In genomic region chr4:153267915-153268694, GRCh38 we compare ENCODE assay signal across 23 cellular contexts.
A peak's percentile ranks its signal among the peaks of the same experiment; 100 is the strongest.
DNase-seq lines count a peak whose midpoint lies in the region; ATAC-seq and TF ChIP-seq lines count a peak whose summit lies in the region.
"Had no signal": no experiment of that assay in that cellular context is flagged by ENCODE, and none has a peak within 500 bp of the region (broad histone marks: within the 10 kb centered on the region; RNA-seq: fewer than 3 reads in every experiment).

No MANE protein-coding gene starts in this region.

- intact Hi-C loops in left lung (cut with DNase I): no loop called here
- intact Hi-C loops in transverse colon (cut with DNase I; ENCODE audit: low total_unique reads): no loop called here
- intact Hi-C loops in lower leg skin (cut with DNase I; ENCODE audit: low total_unique reads): no loop called here

- TF ChIP-seq CTCF in Loucy (conservative IDR thresholded peaks at IDR 0.05; ENCODE audit: low read length) (no peak), brain (conservative IDR thresholded peaks at IDR 0.05) (no peak), left lung (IDR thresholded peaks at IDR 0.05) (no peak), transverse colon (IDR thresholded peaks at IDR 0.05) (no peak), lower leg skin (IDR thresholded peaks at IDR 0.05) (no peak)

- WGBS in transverse colon (ENCODE audit: low coverage in 1 of 2), 2 donors: 51 to 56% methylated on average over 7 to 11 of the region's 11 CpGs
- 70% methylated on average over 11 of the region's 11 CpGs for whole genome bisulfite sequencing in lower leg skin, 2 donors

- H3K36me3 ChIP-seq in Loucy (ENCODE audit: insufficient read depth, low read length) (no peaks in the 10 kb centered on the region), left lung (no peaks in the 10 kb centered on the region), transverse colon (no peaks in the 10 kb centered on the region)
- H3K36me3 ChIP-seq: pancreas, Peyer's patch, SJSA1, upper lobe of left lung had no signal

- peaks cover 85% of the 10 kb centered on the region for H3K4me1 Mint-ChIP-seq in brain

- no peak for TF ChIP-seq EP300 in transverse colon (IDR thresholded peaks at IDR 0.05; ENCODE audit: low read depth)

- no peaks in the 10 kb centered on the region for H4K20me1 ChIP-seq in Loucy (ENCODE audit: insufficient read depth, low read length, poor library complexity, severe bottlenecking)

- H3K27me3 Mint-ChIP-seq in brain: no peaks in the 10 kb centered on the region

- TF ChIP-seq POLR2A in transverse colon (IDR thresholded peaks at IDR 0.05): no peak
- TF ChIP-seq POLR2A in lower leg skin (IDR thresholded peaks at IDR 0.05): no peak

- DNase-seq in left lung: no peak
- peak; percentile 46 for DNase-seq in transverse colon
- DNase-seq in NCI-H82 treated with DMSO at 0.1 percent for 48 hours (lab: John Stamatoyannopoulos, UW; ENCODE audit: unreplicated experiment): no peak
- DNase-seq in lower leg skin (ENCODE audit: low spot score in 2 of 2): no peak
- no peak for DNase-seq in HT-29 (ENCODE audit: low spot score)
- DNase-seq: activated CD4-positive, alpha-beta T cell treated with anti-CD3 and anti-CD28 coated beads for 1 hour; activated effector memory CD4-positive, alpha-beta T cell treated with Interleukin-2 at 50 U/mL for 16 hours; BE2C; glutamatergic neuron; HCEC 1CT; naive thymus-derived CD8-positive, alpha-beta T cell; NCI-H1436 treated with DMSO at 0.1 percent for 48 hours; NCI-H82; pancreas; Peyer's patch; stimulated activated CD4-positive, alpha-beta T cell treated with anti-CD3 and anti-CD28 coated beads, Interleukin-1b, Interleukin-23, amount 100 ng/mL, for 48 hours; stimulated activated naive CD4-positive, alpha-beta T cell; T-helper 9 cell; upper lobe of left lung had no signal

- peak; percentile 45 for ATAC-seq in left lung
- ATAC-seq: HepG2; naive thymus-derived CD8-positive, alpha-beta T cell had no signal

- no peak overlapping the region for H3K4me3 ChIP-seq in Loucy (ENCODE audit: low read length, poor library complexity, severe bottlenecking)
- no peak overlapping the region for H3K4me3 ChIP-seq in left lung
- peak overlapping the region in 1 of 4 donors; percentile 12 for H3K4me3 ChIP-seq in transverse colon
- no peak overlapping the region for H3K4me3 ChIP-seq in lower leg skin (ENCODE audit: low read depth, poor library complexity, severe bottlenecking)
- H3K4me3 ChIP-seq: pancreas, Peyer's patch, SJSA1 had no signal

- H3K4me1 ChIP-seq in Loucy (ENCODE audit: insufficient read depth, low read length, poor library complexity, severe bottlenecking) (peaks cover 7% of the 10 kb centered on the region), left lung (peaks cover 0 to 9% of the 10 kb centered on the region in 2 donors), transverse colon (peaks cover 13 to 43% (median 24%) of the 10 kb centered on the region in 4 donors)
- H3K4me1 ChIP-seq: BE2C had no signal

- peak overlapping the region in 4 of 5 experiments; percentile 37 to 92 (median 80) for H3K27ac Mint-ChIP-seq in brain

- H3K79me2 ChIP-seq in Loucy (ENCODE audit: insufficient read depth, low read length): no peaks in the 10 kb centered on the region

- no peak overlapping the region for H3K9ac ChIP-seq in Loucy (ENCODE audit: low read depth, low read length, poor library complexity, severe bottlenecking)

- H3F3A ChIP-seq in Loucy (ENCODE audit: low read depth): no peaks in the 10 kb centered on the region

- H3K36me3 Mint-ChIP-seq in brain: peaks cover 83% of the 10 kb centered on the region
- H3K36me3 Mint-ChIP-seq: naive thymus-derived CD8-positive, alpha-beta T cell had no signal

- no peaks in the 10 kb centered on the region for H3K9me2 ChIP-seq in Loucy (replicated peaks; ENCODE audit: low read depth, low read length)

- peaks cover 0 to 12% (median 9%) of the 10 kb centered on the region in 5 experiments for H3K9me3 Mint-ChIP-seq in brain
- H3K9me3 Mint-ChIP-seq: naive thymus-derived CD8-positive, alpha-beta T cell had no signal

- no peaks in the 10 kb centered on the region for H3K9me3 ChIP-seq in Loucy (ENCODE audit: insufficient read depth, low read depth, low read length)
- no peaks in the 10 kb centered on the region for H3K9me3 ChIP-seq in left lung
- no peaks in the 10 kb centered on the region for H3K9me3 ChIP-seq in transverse colon
- H3K9me3 ChIP-seq: BE2C, pancreas, Peyer's patch, SJSA1, upper lobe of left lung had no signal

- H3K27me3 ChIP-seq in Loucy (ENCODE audit: insufficient read depth, low read length, poor library complexity, severe bottlenecking) (no peaks in the 10 kb centered on the region), left lung (no peaks in the 10 kb centered on the region), transverse colon (no peaks in the 10 kb centered on the region)
- H3K27me3 ChIP-seq: BE2C, pancreas, Peyer's patch, SJSA1, upper lobe of left lung had no signal

- 0 out of 2 replicates have a peak overlapping the region, but pooled peaks have one; percentile 8 for H2AFZ ChIP-seq in Loucy (ENCODE audit: low read length)

- peak overlapping the region in 4 of 5 experiments; percentile 16 to 66 (median 28) for H3K4me3 Mint-ChIP-seq in brain
- H3K4me3 Mint-ChIP-seq: naive thymus-derived CD8-positive, alpha-beta T cell had no signal

- H3K27ac ChIP-seq in left lung (no peak overlapping the region), transverse colon (peak overlapping the region; percentile 55 to 75 (median 70))
- H3K27ac ChIP-seq: pancreas, SJSA1, upper lobe of left lung had no signal

- peak overlapping the region; percentile 37 for H3K4me2 ChIP-seq in Loucy (ENCODE audit: low read depth, low read length, poor library complexity, severe bottlenecking)

- in situ Hi-C loops in transverse colon (cut with MboI; ENCODE audit: low pct_ligation_motif_present in 1 of 4, low pct_unique_long_range_greater_than_20kb in 1 of 4, low sequenced_read_pairs in 3 of 4): no loop called here

Comparison
In these comparisons a context has a peak if more than half of its experiments do, and no peak if none do; other contexts are left out.
1. H3K27ac ChIP-seq: peak in transverse colon (4 of 4); none in left lung (0 of 2).